16 cellular contexts compared by ENCODE assay signal in genomic region chr11:96238563-96239166, GRCh38.
DNase-seq lines count a peak whose midpoint lies in the region; ATAC-seq, FAIRE-seq and TF ChIP-seq lines count a peak whose summit lies in the region.
"Had no signal": no experiment of that assay in that cellular context is flagged by ENCODE, and none has a peak within 500 bp of the region (broad histone marks: within the 10 kb centered on the region; RNA-seq: fewer than 3 reads in every experiment).

No MANE protein-coding gene starts in this region.

- intact Hi-C loops in mammary epithelial cell (cut with micrococcal nuclease), result loop anchor here (5.0 kb wide), 2 partner anchors 116 to 181 kb away; no protein-coding TSS in a partner anchor
- intact Hi-C loops in naive thymus-derived CD4-positive, alpha-beta T cell (cut with micrococcal nuclease), result loop anchor here (1.0 to 5.0 kb wide), 3 partner anchors 8 to 149 kb away; partner anchors contain the start of gene CCDC82 (in 2 of the 2)

- H4K20me1 ChIP-seq in mammary epithelial cell (ENCODE audit: insufficient read depth, low read length) (no peaks in the 10 kb centered on the region), osteoblast (ENCODE audit: insufficient read depth, low read length) (peaks cover 5% of the 10 kb centered on the region)

- peak overlapping the region in 1 of 2 experiments; percentile 40; a peak in 2 of 6 replicates for H3K27ac ChIP-seq in A549
- H3K27ac ChIP-seq in mammary epithelial cell (ENCODE audit: insufficient read depth, low read depth, low read length), result no peak overlapping the region
- peak overlapping the region; percentile 8 for H3K27ac ChIP-seq in osteoblast (ENCODE audit: low read depth, low read length)
- no peak overlapping the region for H3K27ac ChIP-seq in naive thymus-derived CD4-positive, alpha-beta T cell (ENCODE audit: low read depth, low read length)
- H3K27ac ChIP-seq: psoas muscle had no signal

- no peak overlapping the region for H3K9ac ChIP-seq in mammary epithelial cell (ENCODE audit: insufficient read depth, low read length)

- no peaks in the 10 kb centered on the region for H3K27me3 ChIP-seq in mammary epithelial cell (ENCODE audit: insufficient read depth, low read length)
- no peaks in the 10 kb centered on the region for H3K27me3 ChIP-seq in osteoblast (ENCODE audit: insufficient read depth, low read length)
- no peaks in the 10 kb centered on the region for H3K27me3 ChIP-seq in naive thymus-derived CD4-positive, alpha-beta T cell (ENCODE audit: control insufficient read depth in 2 of 2, insufficient read depth in 2 of 2, low read length in 2 of 2)
- H3K27me3 ChIP-seq: upper lobe of left lung had no signal

- H3K9me3 Mint-ChIP-seq in naive thymus-derived CD4-positive, alpha-beta T cell, result peaks cover 0 to 1% (median 0%) of the 10 kb centered on the region in 11 donors
- H3K9me3 Mint-ChIP-seq: activated naive CD4-positive, alpha-beta T cell treated with anti-CD3 and anti-CD28 coated beads, Interleukin-2, amount 50 U/mL, for 24 hours had no signal

- H3K9me3 ChIP-seq in A549, result no peaks in the 10 kb centered on the region
- no peaks in the 10 kb centered on the region for H3K9me3 ChIP-seq in mammary epithelial cell (replicated peaks; ENCODE audit: insufficient read depth, low read length)
- H3K9me3 ChIP-seq in osteoblast (ENCODE audit: low read depth, low read length), result no peaks in the 10 kb centered on the region
- H3K9me3 ChIP-seq in naive thymus-derived CD4-positive, alpha-beta T cell (ENCODE audit: control insufficient read depth in 2 of 3, low read length in 3 of 3), result no peaks in the 10 kb centered on the region
- H3K9me3 ChIP-seq: psoas muscle, upper lobe of left lung had no signal

- H3K27me3 Mint-ChIP-seq in naive thymus-derived CD4-positive, alpha-beta T cell, result no peaks in the 10 kb centered on the region
- H3K27me3 Mint-ChIP-seq: activated naive CD4-positive, alpha-beta T cell treated with anti-CD3 and anti-CD28 coated beads, Interleukin-2, amount 50 U/mL, for 24 hours had no signal

- POLR2A ChIA-PET in A549 (lab: Yijun Ruan, JAX), result no interaction called here
- POLR2A ChIA-PET in naive thymus-derived CD4-positive, alpha-beta T cell (lab: Charles Lee), result interaction anchor here (0.6 to 3.7 kb wide), 12 partner anchors 10 to 224 kb away, joined by 3 to 16 read pairs (median 7); partner anchors contain the start of gene MAML2

- H3K4me3 ChIP-seq in A549 (no peak overlapping the region), mammary epithelial cell (replicated peaks in 1 of 3; ENCODE audit: insufficient read depth in 1 of 3, low read depth in 2 of 3, low read length in 3 of 3) (no peak overlapping the region), osteoblast (ENCODE audit: insufficient read depth, low read length) (no peak overlapping the region)
- no peak overlapping the region for H3K4me3 ChIP-seq in naive thymus-derived CD4-positive, alpha-beta T cell (ENCODE audit: low read length)
- H3K4me3 ChIP-seq: psoas muscle, upper lobe of left lung had no signal

- peaks cover 0 to 12% (median 6%) of the 10 kb centered on the region in 5 donors for H3K36me3 Mint-ChIP-seq in naive thymus-derived CD4-positive, alpha-beta T cell

- in situ Hi-C loops in mammary epithelial cell (cut with MboI; ENCODE audit: low sequenced_read_pairs in 2 of 2), result no loop called here

- FAIRE-seq in A549 (lab: Jason Lieb, UNC) (no peak), frontal cortex (lab: Jason Lieb, UNC) (no peak)

- no peak overlapping the region for H2AFZ ChIP-seq in mammary epithelial cell (ENCODE audit: low read depth, low read length)
- H2AFZ ChIP-seq in osteoblast (ENCODE audit: low read length), result no peak overlapping the region

- TF ChIP-seq CTCF in A549 (IDR thresholded peaks at IDR 0.05) (no peak), mammary epithelial cell (conservative IDR thresholded peaks at IDR 0.05 in 1 of 2, IDR thresholded peaks at IDR 0.05 in 1 of 2; ENCODE audit: extremely low read depth in 1 of 2, insufficient read depth in 1 of 2, low read depth in 1 of 2, low read length in 2 of 2) (no peak), osteoblast (IDR thresholded peaks at IDR 0.05; ENCODE audit: extremely low read depth, low read depth, low read length) (no peak)

- ATAC-seq in A549 (no peak), GM19035 (IDR thresholded peaks at IDR 0.05; ENCODE audit: unreplicated experiment) (no peak)
- ATAC-seq in naive thymus-derived CD4-positive, alpha-beta T cell, result no peak
- ATAC-seq: psoas muscle had no signal

- TF ChIP-seq POLR2A in A549 (IDR thresholded peaks at IDR 0.05; ENCODE audit: low read length), result no peak

- dilution Hi-C loops in mammary epithelial cell (cut with HindIII; ENCODE audit: low sequenced_read_pairs), result no loop called here

- peaks cover 20% of the 10 kb centered on the region for H3K79me2 ChIP-seq in mammary epithelial cell (ENCODE audit: insufficient read depth, low read length)
- peaks cover 84% of the 10 kb centered on the region for H3K79me2 ChIP-seq in osteoblast (ENCODE audit: insufficient read depth, low read length)

- TF ChIP-seq EP300 in A549 (IDR thresholded peaks at IDR 0.05), result no peak

- no peak overlapping the region for H3K27ac Mint-ChIP-seq in naive thymus-derived CD4-positive, alpha-beta T cell
- H3K27ac Mint-ChIP-seq: activated naive CD4-positive, alpha-beta T cell treated with anti-CD3 and anti-CD28 coated beads, Interleukin-2, amount 50 U/mL, for 24 hours had no signal

- no peak overlapping the region for H3K4me3 Mint-ChIP-seq in naive thymus-derived CD4-positive, alpha-beta T cell
- H3K4me3 Mint-ChIP-seq: activated naive CD4-positive, alpha-beta T cell treated with anti-CD3 and anti-CD28 coated beads, Interleukin-2, amount 50 U/mL, for 24 hours had no signal

- CTCF ChIA-PET in A549 (lab: Yijun Ruan, JAX) (interaction anchor here (0.8 to 3.0 kb wide), 3 partner anchors 10 to 105 kb away, joined by 3 to 17 read pairs (median 4); partner anchors contain the start of gene MAML2), mammary epithelial cell (lab: Charles Lee; ENCODE audit: low non-redundant PET) (interaction anchor here (1.4 kb wide), 1 partner anchor 104 kb away, joined by 9 read pairs; the partner anchor contains the start of gene MAML2)
- CTCF ChIA-PET in naive thymus-derived CD4-positive, alpha-beta T cell (lab: Charles Lee), result interaction anchor here (1.0 to 3.8 kb wide), 5 partner anchors 10 to 147 kb away, joined by 4 to 21 read pairs (median 5); partner anchors contain the start of gene MAML2

- H3K4me1 ChIP-seq in A549, result peaks cover 56% of the 10 kb centered on the region
- peaks cover 33% of the 10 kb centered on the region for H3K4me1 ChIP-seq in mammary epithelial cell (ENCODE audit: insufficient read depth, low read length)
- H3K4me1 ChIP-seq in osteoblast (ENCODE audit: insufficient read depth, low read length), result peaks cover 47% of the 10 kb centered on the region
- peaks cover 8 to 66% of the 10 kb centered on the region in 2 donors for H3K4me1 ChIP-seq in naive thymus-derived CD4-positive, alpha-beta T cell (ENCODE audit: control insufficient read depth in 2 of 2, insufficient read depth in 2 of 2, low read length in 2 of 2)

- H3K4me1 Mint-ChIP-seq in naive thymus-derived CD4-positive, alpha-beta T cell, result peaks cover 30 to 52% (median 34%) of the 10 kb centered on the region in 7 donors

- H3K36me3 ChIP-seq in mammary epithelial cell (ENCODE audit: insufficient read depth, low read length) (no peaks in the 10 kb centered on the region), osteoblast (ENCODE audit: insufficient read depth, low read length) (no peaks in the 10 kb centered on the region)
- no peaks in the 10 kb centered on the region for H3K36me3 ChIP-seq in naive thymus-derived CD4-positive, alpha-beta T cell (ENCODE audit: control insufficient read depth in 2 of 3, insufficient read depth in 3 of 3, low read length in 3 of 3)
- H3K36me3 ChIP-seq: upper lobe of left lung had no signal

- no peak for DNase-seq in A549 (ENCODE audit: low read depth in 1 of 2, low spot score in 1 of 2)
- DNase-seq in HCEC 1CT, result peak; percentile 83
- no peak for DNase-seq in mammary epithelial cell
- no peak for DNase-seq in osteoblast (ENCODE audit: insufficient read length, low spot score, missing footprints)
- no peak for DNase-seq in naive thymus-derived CD4-positive, alpha-beta T cell
- DNase-seq in NCI-H1092 treated with DMSO at 0.1 percent for 48 hours (lab: John Stamatoyannopoulos, UW), result no peak
- no peak for DNase-seq in frontal cortex (ENCODE audit: low spot score in 2 of 2)
- DNase-seq: activated CD4-positive, alpha-beta T cell treated with anti-CD3 and anti-CD28 coated beads for 4 hours; Calu3; caudate nucleus; psoas muscle; stimulated activated CD4-positive, alpha-beta T cell treated with anti-CD3 and anti-CD28 coated beads, Interleukin-2, amount 100 ng/mL, for 24 hours; stimulated activated CD8-positive, alpha-beta memory T cell treated with anti-CD3 and anti-CD28 coated beads, Interleukin-4, amount 100 ng/mL, for 48 hours; upper lobe of left lung had no signal

- peak overlapping the region; percentile 64; the same call in 2 of the 3 replicates for H3K4me2 ChIP-seq in A549
- peak overlapping the region; percentile 35 for H3K4me2 ChIP-seq in mammary epithelial cell (ENCODE audit: insufficient read depth, low read depth, low read length)
- H3K4me2 ChIP-seq in osteoblast (ENCODE audit: insufficient read depth, low read length), result no peak overlapping the region

- BruUV-seq in mammary epithelial cell (replicated peaks; lab: Mats Ljungman, UMichigan), result no TSS peak

- 75% methylated on average over 2 of the region's 2 CpGs for WGBS in A549 (ENCODE audit: missing lambda C conversion rate)
- WGBS in mammary epithelial cell (ENCODE audit: low coverage, missing lambda C conversion rate), result 81% methylated on average over 2 of the region's 2 CpGs

- no peak for TF ChIP-seq RAD21 in A549 (conservative IDR thresholded peaks at IDR 0.05 in 1 of 2, IDR thresholded peaks at IDR 0.05 in 1 of 2)

TF ChIP-seq in A549, 52 proteins besides CTCF, POLR2A, EP300 and RAD21 (continues in another document):
- TF ChIP-seq PHF8 (IDR thresholded peaks at IDR 0.05; ENCODE audit: borderline replicate concordance, low read depth) (no peak), TFCP2L1 (CRISPR knock-in tag; IDR thresholded peaks at IDR 0.05) (no peak), ATOH8 (CRISPR knock-in tag; IDR thresholded peaks at IDR 0.05; ENCODE audit: low read depth) (no peak), RCOR1 (IDR thresholded peaks at IDR 0.05; ENCODE audit: low read depth, low read length) (no peak), POLR2AphosphoS2 (conservative IDR thresholded peaks at IDR 0.05; ENCODE audit: low read length) (no peak), GATA3 (IDR thresholded peaks at IDR 0.05; ENCODE audit: borderline replicate concordance) (no peak), NFE2L2 (conservative IDR thresholded peaks at IDR 0.05; ENCODE audit: low read length) (no peak), HOXA7 (CRISPR knock-in tag; IDR thresholded peaks at IDR 0.05) (no peak)
